31 cellular contexts compared by ENCODE assay signal in the genomic region with DNA sequence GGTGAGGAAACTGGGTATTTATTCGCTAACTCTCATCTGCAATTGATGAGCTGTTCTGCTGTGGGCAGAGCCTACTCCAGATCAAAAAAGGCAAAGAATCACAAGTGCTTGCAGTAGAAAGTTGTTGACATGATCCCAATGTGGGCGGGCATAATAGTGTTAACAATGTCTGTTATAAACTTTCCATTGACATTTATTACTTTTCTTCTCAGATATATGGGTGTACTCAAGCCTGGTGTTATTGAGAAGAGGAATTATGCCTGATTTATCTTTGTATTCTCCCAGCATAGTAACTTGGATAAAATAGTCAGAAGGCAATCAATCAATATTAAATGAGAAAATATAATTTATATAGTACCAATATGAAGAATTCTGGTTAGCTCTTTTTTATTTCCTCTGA. TPM values are rescaled to one million over a fixed set of nuclear protein-coding genes. Genes with fewer than 3 reads are reported as not detected.
"Had no signal": no experiment of that assay in that cellular context is flagged by ENCODE, and none has a peak within 500 bp of the region (broad histone marks: within the 10 kb centered on the region; RNA-seq: fewer than 3 reads in every experiment).

No MANE protein-coding gene starts in this region.

- DNase-seq: activated CD4-positive, alpha-beta memory T cell treated with anti-CD3 and anti-CD28 coated beads, Interleukin-2, amount 10 ng/mL, durations not matched to agents 7 days and 5 days; activated CD4-positive, alpha-beta T cell treated with anti-CD3 and anti-CD28 coated beads for 1 hour; activated CD4-positive, alpha-beta T cell treated with anti-CD3 and anti-CD28 coated beads for 4 hours; activated CD4-positive, alpha-beta T cell treated with anti-CD3 and anti-CD28 coated beads, Interleukin-2, amount 10 ng/mL, durations not matched to agents 7 days and 5 days; activated CD4-positive, alpha-beta T cell treated with anti-CD3 and anti-CD28 coated beads, Interleukin-2, amount 50 U/mL, for 4 hours; activated CD8-positive, alpha-beta memory T cell treated with anti-CD3 and anti-CD28 coated beads, Interleukin-2, amount 50 U/mL, for 48 hours; activated gamma-delta T cell; activated naive CD4-positive, alpha-beta T cell; activated naive CD4-positive, alpha-beta T cell treated with anti-CD3 and anti-CD28 coated beads, Interleukin-2, amount 10 ng/mL, durations not matched to agents 7 days and 5 days; activated naive CD8-positive, alpha-beta T cell treated with anti-CD3 and anti-CD28 coated beads, Interleukin-2, amount 10 ng/mL, durations not matched to agents 7 days and 5 days; activated T-cell treated with anti-CD3 and anti-CD28 coated beads for 4 hours; activated T-cell treated with anti-CD3 and anti-CD28 coated beads, Interleukin-2, amount 50 U/mL, for 24 hours; activated T-cell treated with anti-CD3 and anti-CD28 coated beads, Interleukin-2, amount 50 U/mL, for 72 hours; central memory CD4-positive, alpha-beta T cell; cerebellar nuclear complex; colonic mucosa; effector CD8-positive, alpha-beta T cell; endodermal cell; foreskin keratinocyte; gastrocnemius medialis; glutamatergic neuron; heart left ventricle; T-helper 2 cell had no signal

- H3K4me1 ChIP-seq: breast epithelium, gastrocnemius medialis had no signal

- H3K36me3 ChIP-seq: ascending aorta, breast epithelium, cardiac muscle cell, colonic mucosa, gastrocnemius medialis, heart left ventricle had no signal

- H3K27ac ChIP-seq: ascending aorta, breast epithelium, cardiac muscle cell, colonic mucosa, foreskin keratinocyte, gastrocnemius medialis, heart left ventricle, VCaP had no signal

- H3K9me3 ChIP-seq: ascending aorta, breast epithelium, colonic mucosa, gastrocnemius medialis, heart left ventricle had no signal

- ATAC-seq: activated naive CD4-positive, alpha-beta T cell treated with anti-CD3 and anti-CD28 coated beads, Interleukin-2, amount 50 U/mL, for 72 hours; activated T-cell treated with anti-CD3 and anti-CD28 coated beads, Interleukin-2, amount 50 U/mL, for 72 hours; esophagus mucosa; foreskin keratinocyte; gastrocnemius medialis; heart left ventricle; WTC11 had no signal

- H3K27me3 ChIP-seq: ascending aorta, breast epithelium, cardiac muscle cell, colonic mucosa, foreskin keratinocyte, gastrocnemius medialis, heart left ventricle had no signal

- H3K4me3 ChIP-seq: ascending aorta, breast epithelium, cardiac muscle cell, colonic mucosa, gastrocnemius medialis, heart left ventricle had no signal

RNA-seq across cellular contexts. Expression of gene ZNF474, which starts 47.8 kb away (rescaled TPM):
- total RNA-seq: activated CD4-positive, alpha-beta memory T cell treated with anti-CD3 and anti-CD28 coated beads, Interleukin-2, amount 10 ng/mL, durations not matched to agents 7 days and 5 days; activated CD4-positive, alpha-beta T cell treated with anti-CD3 and anti-CD28 coated beads, Interleukin-2, amount 10 ng/mL, durations not matched to agents 7 days and 5 days; ascending aorta; cardiac muscle cell; epithelial cell of proximal tubule; esophagus mucosa; foreskin keratinocyte; WTC11 had no signal
- polyA plus RNA-seq: cardiac muscle cell, foreskin keratinocyte had no signal
